30 cellular contexts compared by ENCODE assay signal in the genomic region with DNA sequence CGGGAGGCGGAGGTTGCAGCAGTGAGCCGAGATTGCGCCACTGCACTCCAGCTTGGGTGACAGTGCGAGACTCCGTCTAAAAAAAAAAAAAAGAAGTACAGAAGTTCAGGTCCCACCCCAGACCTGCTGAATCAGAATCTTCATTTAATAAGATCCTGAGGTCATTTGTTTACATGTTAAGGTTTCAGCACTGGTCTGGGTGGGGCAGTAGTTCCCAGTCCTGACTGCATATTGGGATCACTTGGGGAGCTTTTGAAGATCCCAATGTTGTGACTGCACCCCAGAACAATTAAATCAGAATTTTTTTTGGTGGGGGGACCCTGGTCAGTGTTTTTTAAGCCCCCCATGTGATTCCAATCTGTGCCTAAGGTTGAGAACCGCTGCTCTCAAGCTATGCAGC. TPM values are rescaled to one million over a fixed set of nuclear protein-coding genes. Genes with fewer than 3 reads are reported as not detected.
"Had no signal": no experiment of that assay in that cellular context is flagged by ENCODE, and none has a peak within 500 bp of the region (broad histone marks: within the 10 kb centered on the region; RNA-seq: fewer than 3 reads in every experiment).

No MANE protein-coding gene starts in this region.

- H3K4me3 ChIP-seq: adrenal gland, body of pancreas, esophagus squamous epithelium, gastroesophageal sphincter, heart right ventricle had no signal

- ATAC-seq: activated CD4-positive, CD25-positive, alpha-beta regulatory T cell treated with anti-CD3 and anti-CD28 coated beads, Interleukin-2, amount 50 U/mL, for 24 hours; activated CD8-positive, alpha-beta T cell treated with anti-CD3 and anti-CD28 coated beads for 36 hours; activated naive CD8-positive, alpha-beta T cell treated with anti-CD3 and anti-CD28 coated beads, Interleukin-2, amount 50 U/mL, for 24 hours; activated T-cell treated with anti-CD3 and anti-CD28 coated beads, Interleukin-2, amount 50 U/mL, for 4 hours; body of pancreas; effector memory CD8-positive, alpha-beta T cell; gastroesophageal sphincter; heart right ventricle; T-helper 17 cell had no signal

- H3K27ac ChIP-seq: adrenal gland, body of pancreas, epithelial cell of prostate, esophagus squamous epithelium, gastroesophageal sphincter, heart right ventricle, WERI-Rb-1 had no signal

- H3K27me3 ChIP-seq: adrenal gland, body of pancreas had no signal

- DNase-seq: activated B cell treated with CpG ODN at 0.5 μM for 24 hours; activated CD4-positive, alpha-beta T cell treated with anti-CD3 and anti-CD28 coated beads for 48 hours; activated CD4-positive, alpha-beta T cell treated with anti-CD3 and anti-CD28 coated beads, Interleukin-2, amount 50 U/mL, for 1 hour; activated CD4-positive, alpha-beta T cell treated with anti-CD3 and anti-CD28 coated beads, Interleukin-2, amount 50 U/mL, for 48 hours; activated CD8-positive, alpha-beta memory T cell treated with anti-CD3 and anti-CD28 coated beads for 24 hours; activated CD8-positive, alpha-beta T cell treated with anti-CD3 and anti-CD28 coated beads for 36 hours; activated naive CD4-positive, alpha-beta T cell treated with anti-CD3 and anti-CD28 coated beads for 36 hours; activated naive CD8-positive, alpha-beta T cell treated with anti-CD3 and anti-CD28 coated beads for 36 hours; activated naive CD8-positive, alpha-beta T cell treated with anti-CD3 and anti-CD28 coated beads, Interleukin-2, amount 50 U/mL, for 24 hours; activated T-cell treated with anti-CD3 and anti-CD28 coated beads, Interleukin-2, amount 50 U/mL, for 4 hours; adrenal gland; amygdala; aorta; body of pancreas; caudate nucleus; cortex of kidney; effector CD4-positive, alpha-beta T cell; effector memory CD8-positive, alpha-beta T cell; esophagus squamous epithelium; foreskin melanocyte; heart right ventricle; T-helper 17 cell; T1000; WERI-Rb-1 had no signal

- H3K4me1 ChIP-seq: adrenal gland, body of pancreas, esophagus squamous epithelium, gastroesophageal sphincter, heart right ventricle had no signal

- H3K9me3 ChIP-seq: adrenal gland, body of pancreas, esophagus squamous epithelium, gastroesophageal sphincter, heart right ventricle had no signal

- H3K36me3 ChIP-seq: adrenal gland, esophagus squamous epithelium, gastroesophageal sphincter, heart right ventricle, WERI-Rb-1 had no signal

RNA-seq across cellular contexts. Expression of gene COL2A1, which starts 11.7 kb away (rescaled TPM):
- total RNA-seq: activated B cell treated with CpG ODN at 0.5 μM for 24 hours; activated naive CD4-positive, alpha-beta T cell treated with anti-CD3 and anti-CD28 coated beads for 36 hours; aorta; body of pancreas; dermis blood vessel endothelial cell; esophagus squamous epithelium; fibroblast of lung; gastroesophageal sphincter; glomerular endothelial cell; T-helper 17 cell had no signal
